18 cellular contexts compared by ENCODE assay signal in the genomic region with DNA sequence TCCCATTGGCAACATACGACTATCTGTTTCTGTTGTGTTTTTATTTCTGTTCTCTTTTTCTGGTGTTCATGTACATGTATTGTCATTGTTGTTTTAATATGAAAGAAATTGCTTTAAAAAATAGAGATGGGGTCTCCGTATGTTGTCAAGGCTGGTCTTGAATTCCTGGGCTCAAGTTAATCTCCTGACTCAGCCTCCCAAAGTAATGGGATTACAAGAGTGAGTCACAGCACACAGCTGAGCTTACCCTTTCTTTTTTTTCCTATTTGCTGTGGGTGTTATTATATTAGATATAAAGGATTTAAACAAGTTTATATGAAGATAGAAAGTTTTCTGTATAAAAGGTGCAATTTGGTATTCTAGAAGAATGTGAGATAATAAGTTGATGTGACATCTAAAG.
DNase-seq lines count a peak whose midpoint lies in the region; ATAC-seq and TF ChIP-seq lines count a peak whose summit lies in the region.
"Had no signal": no experiment of that assay in that cellular context is flagged by ENCODE, and none has a peak within 500 bp of the region (broad histone marks: within the 10 kb centered on the region; RNA-seq: fewer than 3 reads in every experiment).

No MANE protein-coding gene starts in this region.

- TF ChIP-seq CTCF in PC-3 (conservative IDR thresholded peaks at IDR 0.05; ENCODE audit: low read depth, low read length) (no peak), epithelial cell of esophagus (IDR thresholded peaks at IDR 0.05; ENCODE audit: insufficient read depth, low read depth, low read length, missing control alignments) (no peak)

- no peaks in the 10 kb centered on the region for H3K27me3 Mint-ChIP-seq in T-helper 2 cell treated with Interferon-gamma antibody and Interleukin-4, amounts not matched to agents 5 μg/mL and 100 μg/mL, for 36 hours (ENCODE audit: low read depth)

- H2AFZ ChIP-seq in PC-3 (ENCODE audit: low read length): no peak overlapping the region

- no peaks in the 10 kb centered on the region for H3K4me1 Mint-ChIP-seq in T-helper 2 cell treated with Interferon-gamma antibody and Interleukin-4, amounts not matched to agents 5 μg/mL and 100 μg/mL, for 36 hours (ENCODE audit: low read depth)

- no peaks in the 10 kb centered on the region for H3K79me2 ChIP-seq in PC-3 (ENCODE audit: low read length)

- H3K27me3 ChIP-seq in PC-3 (ENCODE audit: low read length): no peaks in the 10 kb centered on the region

- no peaks in the 10 kb centered on the region for H3K4me1 ChIP-seq in PC-3 (ENCODE audit: insufficient read depth, low read length)
- H3K4me1 ChIP-seq: Caco-2 had no signal

- H3F3A ChIP-seq in PC-3 (ENCODE audit: low read length, unreplicated experiment): no peaks in the 10 kb centered on the region

- H3K4me3 Mint-ChIP-seq in T-helper 2 cell treated with Interferon-gamma antibody and Interleukin-4, amounts not matched to agents 5 μg/mL and 100 μg/mL, for 36 hours: no peak overlapping the region

- H3K9ac ChIP-seq in PC-3 (ENCODE audit: low read length): no peak overlapping the region

- POLR2A ChIA-PET in PC-3 (lab: Charles Lee; ENCODE audit: unreplicated experiment): no interaction called here

- H3K27ac Mint-ChIP-seq in T-helper 2 cell treated with Interferon-gamma antibody and Interleukin-4, amounts not matched to agents 5 μg/mL and 100 μg/mL, for 36 hours: no peak overlapping the region

- CTCF ChIA-PET in PC-3 (lab: Charles Lee): no interaction called here

- no peaks in the 10 kb centered on the region for H3K36me3 Mint-ChIP-seq in T-helper 2 cell treated with Interferon-gamma antibody and Interleukin-4, amounts not matched to agents 5 μg/mL and 100 μg/mL, for 36 hours (ENCODE audit: low read depth)

- no peak overlapping the region for H3K27ac ChIP-seq in PC-3 (ENCODE audit: low read length)

- H3K4me2 ChIP-seq in PC-3 (ENCODE audit: low read length): no peak overlapping the region

- H4K20me1 ChIP-seq in PC-3 (ENCODE audit: low read length): no peaks in the 10 kb centered on the region

- peak; percentile 24 for DNase-seq in Daoy (ENCODE audit: low read depth)
- peak; percentile 11 for DNase-seq in PC-3
- peak; percentile 55 for DNase-seq in epithelial cell of esophagus (ENCODE audit: low read depth)
- DNase-seq in renal cortical epithelial cell (ENCODE audit: low read depth): peak; percentile 16
- no peak for DNase-seq in NCI-H2227 (lab: John Stamatoyannopoulos, UW; ENCODE audit: unreplicated experiment)
- no peak for DNase-seq in T-helper 2 cell treated with Interferon-gamma antibody and Interleukin-4, amounts not matched to agents 5 μg/mL and 100 μg/mL, for 36 hours (ENCODE audit: low spot score)
- DNase-seq in stimulated activated CD4-positive, alpha-beta T cell treated with anti-CD3 and anti-CD28 coated beads, Interleukin-1b, Interleukin-23, amount 100 ng/mL, for 48 hours: no peak
- no peak for DNase-seq in stimulated activated naive CD4-positive, alpha-beta T cell (lab: John Stamatoyannopoulos, UW)
- DNase-seq: AML-193, Caco-2, DMS53, NCI-H1105, NCI-H187, NCI-H446 treated with DMSO at 0.1 percent for 48 hours, SHP77 had no signal

- peaks cover 10% of the 10 kb centered on the region for H3K9me3 Mint-ChIP-seq in T-helper 2 cell treated with Interferon-gamma antibody and Interleukin-4, amounts not matched to agents 5 μg/mL and 100 μg/mL, for 36 hours

- no peak for ATAC-seq in PC-3
- ATAC-seq: GM12878, HCT116, K562 had no signal

- no peaks in the 10 kb centered on the region for H3K9me2 ChIP-seq in PC-3 (replicated peaks; ENCODE audit: low read length)

- intact Hi-C loops in PC-3 (cut with micrococcal nuclease): no loop called here

- no peaks in the 10 kb centered on the region for H3K9me3 ChIP-seq in PC-3 (ENCODE audit: low read length)
- H3K9me3 ChIP-seq: Caco-2 had no signal

- no TSS peak for BruUV-seq in PC-3 (replicated peaks; lab: Mats Ljungman, UMichigan)

- H3K36me3 ChIP-seq in PC-3 (ENCODE audit: low read depth, low read length): no peaks in the 10 kb centered on the region

- H3K4me3 ChIP-seq in PC-3 (ENCODE audit: low read length) (no peak overlapping the region), epithelial cell of esophagus (ENCODE audit: low read length) (no peak overlapping the region)
- H3K4me3 ChIP-seq: GM12878, K562 had no signal

Comparison
In these comparisons a context has a peak if more than half of its experiments do, and no peak if none do; other contexts are left out.
1. DNase-seq: peak in Daoy (single experiment), PC-3 (single experiment), epithelial cell of esophagus (single experiment) and renal cortical epithelial cell (single experiment); none in NCI-H2227 (single experiment), T-helper 2 cell treated with Interferon-gamma antibody and Interleukin-4, amounts not matched to agents 5 μg/mL and 100 μg/mL, for 36 hours (single experiment), stimulated activated CD4-positive, alpha-beta T cell treated with anti-CD3 and anti-CD28 coated beads, Interleukin-1b, Interleukin-23, amount 100 ng/mL, for 48 hours (single experiment) and stimulated activated naive CD4-positive, alpha-beta T cell (0 of 6).